In the genomic region with DNA sequence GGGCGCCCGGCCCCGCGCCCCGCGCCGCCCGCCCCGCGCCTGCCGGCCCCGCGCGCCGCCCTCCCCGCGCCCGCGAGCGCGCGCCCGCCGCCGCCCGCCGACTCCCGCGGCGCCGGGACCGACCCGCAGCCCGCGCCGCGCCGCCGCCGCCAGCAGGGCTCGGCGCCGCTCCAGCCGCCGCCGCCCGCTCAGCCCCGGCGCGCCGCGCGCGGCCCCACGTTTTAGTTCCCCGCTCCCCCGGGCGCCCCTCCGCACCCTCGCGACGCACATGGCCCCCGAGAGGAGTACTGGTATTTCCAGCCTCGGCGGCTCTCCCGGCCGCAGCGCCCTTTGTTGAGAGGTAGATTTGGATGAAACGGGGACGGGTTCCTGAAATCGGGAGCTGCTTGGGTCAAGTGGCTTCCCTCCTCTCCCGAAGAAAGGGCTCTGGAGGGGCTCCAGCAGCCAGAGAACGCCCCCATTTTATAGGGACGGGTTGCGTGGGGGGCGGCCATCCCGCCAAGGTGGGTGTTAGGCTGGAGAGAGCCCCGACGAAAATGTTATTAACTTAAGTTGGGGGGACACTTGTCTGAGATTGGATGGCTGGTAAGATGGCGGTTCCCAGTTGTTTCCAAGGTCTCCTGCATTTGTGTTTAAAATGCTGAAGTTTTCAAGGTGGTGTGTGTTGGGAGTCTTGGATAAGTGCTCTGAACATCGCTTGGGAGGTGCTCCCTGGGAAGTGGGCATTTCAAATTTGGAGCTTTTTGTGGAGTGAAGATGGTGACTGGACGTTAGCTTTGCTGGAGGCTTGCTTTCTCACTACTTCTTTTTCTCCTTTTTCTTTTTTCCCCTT, we compare ENCODE assay signal across 8 cellular contexts. TPM values are rescaled to one million over a fixed set of nuclear protein-coding genes. Genes with fewer than 3 reads are reported as not detected.
A peak's percentile ranks its signal among the peaks of the same experiment; 100 is the strongest.
DNase-seq lines count a peak whose midpoint lies in the region; ATAC-seq and TF ChIP-seq lines count a peak whose summit lies in the region.

No MANE protein-coding gene starts in this region.

- H3K4me3 ChIP-seq in AG04449 (ENCODE audit: low read depth, low read length) (peak overlapping the region; percentile 61), HAP-1 (peak overlapping the region; percentile 58), fibroblast of the aortic adventitia (ENCODE audit: low read depth, low read length) (peak overlapping the region; percentile 73), neutrophil (ENCODE audit: low read depth in 1 of 2, low read length in 1 of 2) (peak overlapping the region; percentile 48 to 58)

- TF ChIP-seq CTCF in AG04449 (IDR thresholded peaks at IDR 0.05; ENCODE audit: insufficient read depth, low read length, missing control alignments) (no peak), fibroblast of the aortic adventitia (IDR thresholded peaks at IDR 0.05; ENCODE audit: insufficient read depth, low read length) (no peak), neutrophil (IDR thresholded peaks at IDR 0.05) (no peak)

- POLR2A ChIA-PET in AG04449 (lab: Yijun Ruan, JAX): interaction anchor here (2.0 kb wide), 1 partner anchor 18 kb away, joined by 9 read pairs; no protein-coding TSS in a partner anchor

- no peak for ATAC-seq in GM19023 (IDR thresholded peaks at IDR 0.05; ENCODE audit: unreplicated experiment)

- in situ Hi-C loops in HAP-1 (cut with MboI; ENCODE audit: low sequenced_read_pairs): no loop called here

- H3K9me3 ChIP-seq in HAP-1 (no peaks in the 10 kb centered on the region), neutrophil (no peaks in the 10 kb centered on the region)

- peaks cover 7% of the 10 kb centered on the region for H3K36me3 ChIP-seq in HAP-1 (replicated peaks)
- no peaks in the 10 kb centered on the region for H3K36me3 ChIP-seq in neutrophil

- no peak overlapping the region for H3K27ac ChIP-seq in neutrophil

- H3K4me1 ChIP-seq in HAP-1: peaks cover 53% of the 10 kb centered on the region
- H3K4me1 ChIP-seq in neutrophil (ENCODE audit: control insufficient read depth in 1 of 2, insufficient read depth in 1 of 2, low read depth in 1 of 2, low read length in 1 of 2): peaks cover 39 to 41% of the 10 kb centered on the region in 2 experiments

- H3K27me3 ChIP-seq in HAP-1 (ENCODE audit: low read depth) (peaks cover 13% of the 10 kb centered on the region), neutrophil (peaks cover 69% of the 10 kb centered on the region)

- DNase-seq in AG04449 (ENCODE audit: low read depth, low spot score): no peak
- DNase-seq in HAP-1 (ENCODE audit: low spot score in 2 of 2): peak in 1 of 2 experiments; percentile 26
- peak; percentile 63 for DNase-seq in activated CD8-positive, alpha-beta memory T cell treated with anti-CD3 and anti-CD28 coated beads, Interleukin-2, amount 50 U/mL, for 48 hours
- DNase-seq in fibroblast of the aortic adventitia (ENCODE audit: low read depth): no peak
- no peak for DNase-seq in COR-L47 (lab: John Stamatoyannopoulos, UW)
- no peak for DNase-seq in dedifferentiated amniotic fluid mesenchymal stem cell (ENCODE audit: extremely low spot score)

- CTCF ChIA-PET in AG04449 (lab: Yijun Ruan, JAX): interaction anchor here (0.6 to 1.5 kb wide), 3 partner anchors 17 to 1511 kb away, joined by 3 read pairs; no protein-coding TSS in a partner anchor

RNA-seq across cellular contexts. Expression of a gene that starts 1.1 kb away (rescaled TPM):
- total RNA-seq in fibroblast of the aortic adventitia (ENCODE audit: low replicate concordance): 45.3 and 60.9 TPM in 2 replicates

RNA-seq across cellular contexts. Expression of a gene that starts 5.9 kb away (rescaled TPM):
- 56.9 and 57.7 TPM in 2 replicates for total RNA-seq in fibroblast of the aortic adventitia (ENCODE audit: low replicate concordance)

RNA-seq across cellular contexts. Expression of a gene that starts 23.2 kb away (rescaled TPM):
- not detected in 2 replicates for total RNA-seq in fibroblast of the aortic adventitia (ENCODE audit: low replicate concordance)
